In genomic region chr14:74982661-74983060, GRCh38 we compare ENCODE assay signal across 18 cellular contexts. TPM values are rescaled to one million over a fixed set of nuclear protein-coding genes. Genes with fewer than 3 reads are reported as not detected.
DNase-seq lines count a peak whose midpoint lies in the region; ATAC-seq, FAIRE-seq and TF ChIP-seq lines count a peak whose summit lies in the region.
"Had no signal": no experiment of that assay in that cellular context is flagged by ENCODE, and none has a peak within 500 bp of the region (broad histone marks: within the 10 kb centered on the region; RNA-seq: fewer than 3 reads in every experiment).

No MANE protein-coding gene starts in this region.

- FAIRE-seq in GM12878 (lab: Jason Lieb, UNC) = no peak
- FAIRE-seq: D721Med had no signal

- H3K9me3 ChIP-seq in GM12878 (replicated peaks; ENCODE audit: control insufficient read depth, insufficient read depth, low read length) (no peaks in the 10 kb centered on the region), tibial artery (no peaks in the 10 kb centered on the region)
- H3K9me3 ChIP-seq: SJSA1 had no signal

- no peaks in the 10 kb centered on the region for H4K20me1 ChIP-seq in GM12878 (ENCODE audit: control insufficient read depth, insufficient read depth)

- no peaks in the 10 kb centered on the region for H3K79me2 ChIP-seq in GM12878 (ENCODE audit: control insufficient read depth, insufficient read depth, low read length)

- RAD21 ChIA-PET in GM12878 (lab: Charles Lee; ENCODE audit: unreplicated experiment) = no interaction called here

- H3K4me3 ChIP-seq in GM12878 = no peak overlapping the region
- H3K4me3 ChIP-seq in tibial artery = no peak overlapping the region
- H3K4me3 ChIP-seq: SJSA1 had no signal

- in situ Hi-C loops in GM13977 (cut with MboI; ENCODE audit: low pct_unique_long_range_greater_than_20kb, low sequenced_read_pairs, unreplicated experiment) = no loop called here
- in situ Hi-C loops in GM12878 (cut with MboI) = no loop called here

- no peak overlapping the region for H3K4me3 Mint-ChIP-seq in memory B cell
- H3K4me3 Mint-ChIP-seq: CD8-positive, alpha-beta T cell had no signal

- SMC1A ChIA-PET in GM12878 (lab: Charles Lee; ENCODE audit: uncharacterized antibody, unreplicated experiment) = interaction anchor here (1.1 kb wide), 1 partner anchor 17 kb away, joined by 3 read pairs; no protein-coding TSS in a partner anchor

- H3K36me3 ChIP-seq in GM12878 (ENCODE audit: control insufficient read depth in 2 of 2, insufficient read depth in 2 of 2, low read length in 1 of 2) (no peaks in the 10 kb centered on the region), tibial artery (no peaks in the 10 kb centered on the region)
- H3K36me3 ChIP-seq: SJSA1 had no signal

- CTCF ChIA-PET in GM12878 (lab: Yijun Ruan, JAX) = interaction anchor here (0.5 to 1.1 kb wide), 2 partner anchors 41 to 104 kb away, joined by 3 read pairs; no protein-coding TSS in a partner anchor

- H3K27ac ChIP-seq in GM12878 (ENCODE audit: control insufficient read depth, insufficient read depth) = no peak overlapping the region
- H3K27ac ChIP-seq in tibial artery = peak overlapping the region; percentile 80 to 94
- H3K27ac ChIP-seq: SJSA1 had no signal

- 49% methylated on average over 4 of the region's 4 CpGs for WGBS in GM12878 (ENCODE audit: insufficient coverage, insufficient replicate concordance, low lambda C conversion rate, missing lambda C conversion rate)

- POLR2A ChIA-PET in GM12878 (lab: Charles Lee) = no interaction called here

- peak; percentile 75 for ATAC-seq in GM12878
- ATAC-seq in memory B cell (ENCODE audit: low read depth) = peak; percentile 44
- ATAC-seq: CD8-positive, alpha-beta T cell had no signal

- TF ChIP-seq EP300 in GM12878 (IDR thresholded peaks at IDR 0.05; ENCODE audit: borderline replicate concordance in 1 of 2, control insufficient read depth in 1 of 2, low read depth in 2 of 2, low read length in 2 of 2) = no peak

- DNase-seq in GM13977 (ENCODE audit: low spot score) (peak; percentile 56), GM12878 (ENCODE audit: low read depth, low spot score) (no peak), memory B cell (ENCODE audit: low spot score in 2 of 2) (no peak), tibial artery (no peak), OCI-M1 (lab: John Stamatoyannopoulos, UW) (no peak), DMS 273 (lab: John Stamatoyannopoulos, UW; ENCODE audit: unreplicated experiment) (no peak), T-helper 2 cell (no peak)
- DNase-seq: CD8-positive, alpha-beta T cell; DND-41; GDM1; HCEC 1CT; Karpas-422; NCI-H1105 treated with DMSO at 0.1 percent for 48 hours; NCI-H187; NCI-H2171; RPMI8226 had no signal

- intact Hi-C loops in GM12878 (cut with micrococcal nuclease; ENCODE audit: unreplicated experiment) = no loop called here
- intact Hi-C loops in tibial artery (cut with DNase I; ENCODE audit: low total_unique reads) = loop anchor here (5.0 kb wide), 1 partner anchor 295 kb away; the partner anchor contains the start of gene FOS

- no peaks in the 10 kb centered on the region for H3K9me3 Mint-ChIP-seq in memory B cell
- H3K9me3 Mint-ChIP-seq: CD8-positive, alpha-beta T cell had no signal

- no peak for TF ChIP-seq RAD21 in GM12878 (IDR thresholded peaks at IDR 0.05; ENCODE audit: insufficient read depth, low read depth, low read length)

- no peak for TF ChIP-seq POLR2A in GM12878 (IDR thresholded peaks at IDR 0.05; ENCODE audit: low read depth, low read length)

- H3K4me1 ChIP-seq in GM12878 (ENCODE audit: control insufficient read depth, insufficient read depth, low read length) (peaks cover 5% of the 10 kb centered on the region; the same call in 1 of the 2 replicates), tibial artery (peaks cover 5 to 89% (median 78%) of the 10 kb centered on the region in 4 donors)

- H3K4me1 Mint-ChIP-seq in memory B cell = no peaks in the 10 kb centered on the region

- no peak overlapping the region for H3K27ac Mint-ChIP-seq in memory B cell
- H3K27ac Mint-ChIP-seq: CD8-positive, alpha-beta T cell had no signal

- no peak overlapping the region for H3K9ac ChIP-seq in GM12878 (ENCODE audit: control insufficient read depth, insufficient read depth, low read length)

- BruUV-seq in GM12878 (replicated peaks; lab: Mats Ljungman, UMichigan) = no TSS peak

- H3K36me3 Mint-ChIP-seq in memory B cell = no peaks in the 10 kb centered on the region
- H3K36me3 Mint-ChIP-seq: CD8-positive, alpha-beta T cell had no signal

- no peaks in the 10 kb centered on the region for H3K27me3 Mint-ChIP-seq in memory B cell

- TF ChIP-seq CTCF in GM13977 (IDR thresholded peaks at IDR 0.05; ENCODE audit: extremely low read depth, insufficient read depth, missing control alignments) (no peak), GM12878 (IDR thresholded peaks at IDR 0.05 in 2 of 3, conservative IDR thresholded peaks at IDR 0.05 in 1 of 3; ENCODE audit: control insufficient read depth in 2 of 3, extremely low read depth in 1 of 3, insufficient read depth in 1 of 3, low read depth in 3 of 3, low read length in 3 of 3) (no peak), tibial artery (IDR thresholded peaks at IDR 0.05) (no peak)

- peak overlapping the region; percentile 58 for H2AFZ ChIP-seq in GM12878 (ENCODE audit: control insufficient read depth, low read depth, low read length)

- H3K27me3 ChIP-seq in GM12878 (replicated peaks in 1 of 2; ENCODE audit: control insufficient read depth in 2 of 2, insufficient read depth in 2 of 2, low read length in 1 of 2) = no peaks in the 10 kb centered on the region
- H3K27me3 ChIP-seq in tibial artery = no peaks in the 10 kb centered on the region
- H3K27me3 ChIP-seq: SJSA1 had no signal

- no peak overlapping the region for H3K4me2 ChIP-seq in GM12878 (ENCODE audit: control insufficient read depth, insufficient read depth)

TF ChIP-seq in GM12878, 131 proteins besides CTCF, POLR2A, EP300 and RAD21:
- TF ChIP-seq CREB1 (IDR thresholded peaks at IDR 0.05; ENCODE audit: low read depth) (peak; percentile 34; the same call in 1 of the 2 replicates), MYC (IDR thresholded peaks at IDR 0.05; ENCODE audit: insufficient read depth, insufficient read length, insufficient replicate concordance, low read length, severe bottlenecking) (no peak)

RNA-seq across cellular contexts. Expression of gene EIF2B2, which starts 20.1 kb away (rescaled TPM):
- 35.5 and 38.2 TPM in 2 replicates for total RNA-seq in GM12878 (2013; cell fraction: nucleolus; rRNA removed)
- total RNA-seq in GM12878 (2014; rRNA removed) (54.4 and 68.7 TPM in 2 replicates), GM12878 (2014; rRNA removed; fragmentation: Illumina TruSeq; extraction: Trizol) (36.9 and 39.6 TPM in 2 replicates), GM12878 (2021) (52.5 and 58.6 TPM in 2 replicates)
- 32.2 TPM for polyA plus RNA-seq in GM12878 (2011; ENCODE audit: low read depth)
- polyA plus RNA-seq in GM12878 (2011; rRNA removed) (125 and 168 TPM in 2 replicates), GM12878 (2014; fragmentation: Illumina TruSeq; extraction: Trizol) (72.5 and 78.8 TPM in 2 replicates), GM12878 (2014; fragmentation: Nextera tagmentation; extraction: Ambion mirVana) (10 to 100 TPM; 17.4 to 32.3 TPM), GM12878 (2014; rRNA removed) (72.2 and 91.4 TPM in 2 replicates), GM12878 (2016; fragmentation: Nextera tagmentation; extraction: Ambion mirVana) (10 to 100 TPM; 85.8 to 94.4 TPM)
- 150 and 158 TPM in 2 replicates for polyA plus RNA-seq in GM12878 (2011; cell fraction: cytosol; rRNA removed)
- 84.4 and 109 TPM in 2 replicates for polyA plus RNA-seq in GM12878 (2011; cell fraction: nucleus; rRNA removed)
- 37.3 and 38.7 TPM in 2 replicates for polyA plus RNA-seq in GM12878 (2012)
- 89.6 and 107 TPM in 2 replicates for polyA minus RNA-seq in GM12878 (2011; rRNA and poly(A)+ RNA removed)
- polyA minus RNA-seq in GM12878 (2011; cell fraction: cytosol; rRNA and poly(A)+ RNA removed) = 23.5 and 25.8 TPM in 2 replicates
- 25.3 and 53.3 TPM in 2 replicates for polyA minus RNA-seq in GM12878 (2011; cell fraction: nucleus; rRNA and poly(A)+ RNA removed)

RNA-seq across cellular contexts. Expression of gene PGF, which starts 27.3 kb away (rescaled TPM):
- 13.5 and 14.0 TPM in 2 replicates for total RNA-seq in GM12878 (2013; cell fraction: nucleolus; rRNA removed)
- total RNA-seq in GM12878 (2014; rRNA removed) = 0.76 and 0.79 TPM in 2 replicates
- total RNA-seq in GM12878 (2014; rRNA removed; fragmentation: Illumina TruSeq; extraction: Trizol) = 0.40 and 0.46 TPM in 2 replicates
- total RNA-seq in GM12878 (2021) = 1.0 and 1.1 TPM in 2 replicates
- polyA plus RNA-seq in GM12878 (2011; ENCODE audit: low read depth) = 1.0 TPM
- polyA plus RNA-seq in GM12878 (2011; rRNA removed) = 2.4 and 5.5 TPM in 2 replicates
- 4.5 and 4.9 TPM in 2 replicates for polyA plus RNA-seq in GM12878 (2011; cell fraction: cytosol; rRNA removed)
- polyA plus RNA-seq in GM12878 (2011; cell fraction: nucleus; rRNA removed) = 7.8 and 12.6 TPM in 2 replicates
- polyA plus RNA-seq in GM12878 (2012) = 2.0 and 2.9 TPM in 2 replicates
- polyA plus RNA-seq in GM12878 (2014; fragmentation: Illumina TruSeq; extraction: Trizol) = 0.27 and 0.32 TPM in 2 replicates
- polyA plus RNA-seq in GM12878 (2014; fragmentation: Nextera tagmentation; extraction: Ambion mirVana) = under 1 TPM; 0.11 to 0.16 TPM
- polyA plus RNA-seq in GM12878 (2014; rRNA removed) = 0.46 and 0.66 TPM in 2 replicates
- polyA plus RNA-seq in GM12878 (2016; fragmentation: Nextera tagmentation; extraction: Ambion mirVana) = 1 to 10 TPM; 3.5 to 4.2 TPM
- 3.4 and 6.9 TPM in 2 replicates for polyA minus RNA-seq in GM12878 (2011; rRNA and poly(A)+ RNA removed)
- polyA minus RNA-seq in GM12878 (2011; cell fraction: cytosol; rRNA and poly(A)+ RNA removed) = 1.4 and 3.5 TPM in 2 replicates
- 8.7 and 9.3 TPM in 2 replicates for polyA minus RNA-seq in GM12878 (2011; cell fraction: nucleus; rRNA and poly(A)+ RNA removed)

RNA-seq across cellular contexts. Expression of gene RPS6KL1, which starts 59.6 kb away (rescaled TPM):
- total RNA-seq in GM12878 (2013; cell fraction: nucleolus; rRNA removed) = 0.37 and 0.96 TPM in 2 replicates
- 3.5 and 4.7 TPM in 2 replicates for total RNA-seq in GM12878 (2014; rRNA removed)
- total RNA-seq in GM12878 (2014; rRNA removed; fragmentation: Illumina TruSeq; extraction: Trizol) = 1.9 and 2.1 TPM in 2 replicates
- 2.8 and 4.2 TPM in 2 replicates for total RNA-seq in GM12878 (2021)
- 0.85 TPM for polyA plus RNA-seq in GM12878 (2011; ENCODE audit: low read depth)
- 0.04 and 0.14 TPM in 2 replicates for polyA plus RNA-seq in GM12878 (2011; rRNA removed)
- polyA plus RNA-seq in GM12878 (2011; cell fraction: cytosol; rRNA removed) = 0.07 and 0.08 TPM in 2 replicates
- polyA plus RNA-seq in GM12878 (2011; cell fraction: nucleus; rRNA removed) = 0.22 and 0.31 TPM in 2 replicates
- polyA plus RNA-seq in GM12878 (2012) = 2.6 and 2.9 TPM in 2 replicates
- polyA plus RNA-seq in GM12878 (2014; fragmentation: Illumina TruSeq; extraction: Trizol) = 0.54 and 2.1 TPM in 2 replicates
- under 1 TPM; 0.23 to 0.73 TPM for polyA plus RNA-seq in GM12878 (2014; fragmentation: Nextera tagmentation; extraction: Ambion mirVana)
- polyA plus RNA-seq in GM12878 (2014; rRNA removed) = 3.4 and 4.2 TPM in 2 replicates
- 1 to 10 TPM; 1.3 to 2.0 TPM for polyA plus RNA-seq in GM12878 (2016; fragmentation: Nextera tagmentation; extraction: Ambion mirVana)
- polyA minus RNA-seq in GM12878 (2011; rRNA and poly(A)+ RNA removed) = 0.05 TPM in 1 of 2 replicates, not detected in the other
- polyA minus RNA-seq in GM12878 (2011; cell fraction: cytosol; rRNA and poly(A)+ RNA removed) = not detected in 2 replicates
- 0.29 TPM in 1 of 2 replicates, not detected in the other for polyA minus RNA-seq in GM12878 (2011; cell fraction: nucleus; rRNA and poly(A)+ RNA removed)
- total RNA-seq: SJSA1 had no signal
